Comparison of ENCODE assay signal across 9 cellular contexts in the genomic region with DNA sequence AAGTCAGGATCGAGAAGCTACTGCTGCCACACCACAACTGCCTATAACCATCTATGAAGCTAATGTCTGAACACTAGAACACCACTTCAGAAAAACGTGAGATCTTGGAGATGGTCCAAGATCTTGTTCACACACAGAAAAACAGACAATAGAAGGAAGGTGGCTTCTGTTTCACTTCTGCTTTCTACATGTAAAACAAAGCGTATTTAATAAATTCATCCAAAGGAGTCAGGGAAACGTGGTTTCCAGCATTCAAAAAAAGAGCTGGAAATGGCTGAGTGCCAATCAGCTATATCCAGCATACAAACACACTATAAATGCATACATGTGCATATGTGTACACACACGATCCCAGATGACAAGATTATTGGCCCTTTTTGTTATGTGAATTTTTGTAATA.
A peak's percentile ranks its signal among the peaks of the same experiment; 100 is the strongest.
DNase-seq lines count a peak whose midpoint lies in the region; ATAC-seq, FAIRE-seq and TF ChIP-seq lines count a peak whose summit lies in the region.
"Had no signal": no experiment of that assay in that cellular context is flagged by ENCODE, and none has a peak within 500 bp of the region (broad histone marks: within the 10 kb centered on the region; RNA-seq: fewer than 3 reads in every experiment).

No MANE protein-coding gene starts in this region.

- H3K4me2 ChIP-seq in Karpas-422 (ENCODE audit: low read depth, low read length, poor library complexity, severe bottlenecking) = peak overlapping the region; percentile 46

- H3K9me2 ChIP-seq in Karpas-422 (replicated peaks; ENCODE audit: insufficient read depth, low read length) = no peaks in the 10 kb centered on the region

- H3K27ac ChIP-seq in Karpas-422 (ENCODE audit: low read length) = no peak overlapping the region
- H3K27ac ChIP-seq in psoas muscle = no peak overlapping the region

- H3K4me3 ChIP-seq in Karpas-422 (ENCODE audit: low read length) (peak overlapping the region; percentile 18; the same call in 1 of the 2 replicates), psoas muscle (no peak overlapping the region)

- H3K36me3 ChIP-seq in Karpas-422 (ENCODE audit: insufficient read depth, low read length) (no peaks in the 10 kb centered on the region), psoas muscle (ENCODE audit: insufficient read depth in 1 of 2, low read depth in 1 of 2) (no peaks in the 10 kb centered on the region)

- no peaks in the 10 kb centered on the region for H3K79me2 ChIP-seq in Karpas-422 (ENCODE audit: low read length)

- no peaks in the 10 kb centered on the region for H4K20me1 ChIP-seq in Karpas-422 (ENCODE audit: insufficient read depth, low read depth, low read length)

- H3K9ac ChIP-seq in Karpas-422 (ENCODE audit: low read length) = no peak overlapping the region

- intact Hi-C loops in psoas muscle (cut with DNase I) = loop anchor here in 1 of 2 donors (5.0 to 10.0 kb wide), 2 partner anchors 69 to 556 kb away; a partner anchor contains a TSS

- DNase-seq in Karpas-422 (peak; percentile 73), glomerular endothelial cell (ENCODE audit: extremely low read depth, low read depth, low spot score) (peak; percentile 84), frontal cortex (ENCODE audit: low spot score in 2 of 2) (no peak), psoas muscle (no peak)
- no peak for DNase-seq in stimulated activated CD4-positive, alpha-beta T cell treated with anti-CD3 and anti-CD28 coated beads, Interleukin-2, amount 100 ng/mL, for 24 hours
- DNase-seq in activated CD8-positive, alpha-beta memory T cell treated with anti-CD3 and anti-CD28 coated beads, Interleukin-2, amount 50 U/mL, for 4 hours = no peak
- DNase-seq: activated T-cell treated with anti-CD3 and anti-CD28 coated beads for 4 hours had no signal

- peak; percentile 94 for ATAC-seq in GM18511 (IDR thresholded peaks at IDR 0.05; ENCODE audit: unreplicated experiment)
- peak; percentile 75 for ATAC-seq in GM21526 (IDR thresholded peaks at IDR 0.05; ENCODE audit: low FRiP score, unreplicated experiment)
- no peak for ATAC-seq in psoas muscle

- FAIRE-seq in frontal cortex (lab: Jason Lieb, UNC) = no peak

- no peaks in the 10 kb centered on the region for H3K27me3 ChIP-seq in Karpas-422 (ENCODE audit: low read length)
- no peaks in the 10 kb centered on the region for H3K27me3 ChIP-seq in psoas muscle (ENCODE audit: insufficient read depth in 3 of 3, low read length in 2 of 3)

- H3K4me1 ChIP-seq in Karpas-422 (ENCODE audit: low read length) (peaks cover 12% of the 10 kb centered on the region), psoas muscle (no peaks in the 10 kb centered on the region)

- 0 out of 2 replicates have a peak overlapping the region, but pooled peaks have one; percentile 31 for H2AFZ ChIP-seq in Karpas-422 (ENCODE audit: low read length)

- H3K9me3 ChIP-seq in Karpas-422 (ENCODE audit: low read length) (no peaks in the 10 kb centered on the region), psoas muscle (no peaks in the 10 kb centered on the region)

- WGBS in psoas muscle, 3 donors = 38 to 44% (median 40%) methylated on average over 5 of the region's 5 CpGs

- no peak for TF ChIP-seq CTCF in psoas muscle (IDR thresholded peaks at IDR 0.05)

Comparison
In these comparisons a context has a peak if more than half of its experiments do, and no peak if none do; other contexts are left out.
1. ATAC-seq: peak in GM18511 (single experiment) and GM21526 (single experiment); none in psoas muscle (0 of 4).
2. DNase-seq: peak in Karpas-422 (single experiment) and glomerular endothelial cell (single experiment); none in frontal cortex (0 of 2), psoas muscle (0 of 2), stimulated activated CD4-positive, alpha-beta T cell treated with anti-CD3 and anti-CD28 coated beads, Interleukin-2, amount 100 ng/mL, for 24 hours (0 of 2) and activated CD8-positive, alpha-beta memory T cell treated with anti-CD3 and anti-CD28 coated beads, Interleukin-2, amount 50 U/mL, for 4 hours (single experiment).